Comparison of ENCODE assay signal across 8 cellular contexts in genomic region chr17:17495448-17496188, GRCh38. TPM values are rescaled to one million over a fixed set of nuclear protein-coding genes. Genes with fewer than 3 reads are reported as not detected.
A peak's percentile ranks its signal among the peaks of the same experiment; 100 is the strongest.
DNase-seq lines count a peak whose midpoint lies in the region; ATAC-seq, FAIRE-seq and TF ChIP-seq lines count a peak whose summit lies in the region.

No MANE protein-coding gene starts in this region.

- ATAC-seq in HG03457 (IDR thresholded peaks at IDR 0.05; ENCODE audit: unreplicated experiment), result no peak
- no peak for ATAC-seq in GM19463 (IDR thresholded peaks at IDR 0.05; ENCODE audit: unreplicated experiment)

- peaks cover 4% of the 10 kb centered on the region; the same call in 1 of the 2 replicates for H3K4me1 ChIP-seq in Caco-2
- peaks cover 12% of the 10 kb centered on the region; the same call in 1 of the 2 replicates for H3K4me1 ChIP-seq in MM.1S (ENCODE audit: low read length)
- peaks cover 19% of the 10 kb centered on the region for H3K4me1 ChIP-seq in astrocyte (ENCODE audit: insufficient read depth, low read length)
- peaks cover 25% of the 10 kb centered on the region for H3K4me1 ChIP-seq in skeletal muscle satellite cell (ENCODE audit: control insufficient read depth, insufficient read depth, low read length)

- H3K9me3 Mint-ChIP-seq in Caco-2 (ENCODE audit: unreplicated experiment), result no peaks in the 10 kb centered on the region
- H3K9me3 Mint-ChIP-seq in astrocyte (ENCODE audit: unreplicated experiment), result no peaks in the 10 kb centered on the region

- H2AFZ ChIP-seq in MM.1S (ENCODE audit: low read length), result peak overlapping the region; percentile 70
- peak overlapping the region; percentile 76 for H2AFZ ChIP-seq in astrocyte (ENCODE audit: low read depth, low read length)

- peak overlapping the region; percentile 74 for H3K27ac Mint-ChIP-seq in Caco-2 (ENCODE audit: unreplicated experiment)
- peak overlapping the region; percentile 90 for H3K27ac Mint-ChIP-seq in astrocyte (ENCODE audit: unreplicated experiment)

- H4K20me1 ChIP-seq in MM.1S (ENCODE audit: insufficient read depth, low read length) (no peaks in the 10 kb centered on the region), astrocyte (ENCODE audit: insufficient read depth, low read length) (peaks cover 33% of the 10 kb centered on the region)

- POLR2A ChIA-PET in Caco-2 (lab: Charles Lee), result interaction anchor here (0.8 to 2.3 kb wide), 10 partner anchors 43 to 474 kb away, joined by 3 to 38 read pairs (median 4); partner anchors contain the start of gene PEMT

- H3K27me3 ChIP-seq in Caco-2 (replicated peaks; ENCODE audit: control insufficient read depth, insufficient read depth, low read length), result no peaks in the 10 kb centered on the region
- peaks cover 6% of the 10 kb centered on the region for H3K27me3 ChIP-seq in MM.1S (replicated peaks; ENCODE audit: insufficient read depth, low read length)
- H3K27me3 ChIP-seq in astrocyte (ENCODE audit: insufficient read depth, low read length), result peaks cover 5% of the 10 kb centered on the region
- H3K27me3 ChIP-seq in skeletal muscle satellite cell (ENCODE audit: control insufficient read depth, insufficient read depth, low read length), result peaks cover 5% of the 10 kb centered on the region

- H3K36me3 ChIP-seq in Caco-2 (ENCODE audit: control insufficient read depth, insufficient read depth, low read length) (peaks cover 2% of the 10 kb centered on the region; the same call in 1 of the 2 replicates), MM.1S (replicated peaks; ENCODE audit: insufficient read depth, low read length) (no peaks in the 10 kb centered on the region), astrocyte (ENCODE audit: insufficient read depth, low read length) (peaks cover under 1% of the 10 kb centered on the region), skeletal muscle satellite cell (ENCODE audit: insufficient read depth, low read length) (peaks cover 19% of the 10 kb centered on the region)

- intact Hi-C loops in Caco-2 (cut with micrococcal nuclease; ENCODE audit: unreplicated experiment), result loop anchor here (1.0 to 2.0 kb wide), 6 partner anchors 19 to 146 kb away; partner anchors contain the start of gene MED9

- no peaks in the 10 kb centered on the region for H3K9me2 ChIP-seq in MM.1S (replicated peaks; ENCODE audit: insufficient read depth, low read length)

- DNase-seq in Caco-2, result peak in 1 of 2 experiments; percentile 50
- no peak for DNase-seq in MM.1S
- DNase-seq in astrocyte (ENCODE audit: low read depth), result peak; percentile 47
- DNase-seq in GOT3 (lab: John Stamatoyannopoulos, UW), result no peak

- peak overlapping the region; percentile 92 for H3K4me3 Mint-ChIP-seq in Caco-2 (ENCODE audit: unreplicated experiment)
- peak overlapping the region; percentile 82 for H3K4me3 Mint-ChIP-seq in astrocyte (ENCODE audit: unreplicated experiment)

- H3K9me3 ChIP-seq in Caco-2 (no peaks in the 10 kb centered on the region), MM.1S (replicated peaks; ENCODE audit: insufficient read depth, low read length) (no peaks in the 10 kb centered on the region), astrocyte (ENCODE audit: insufficient read depth, low read depth, low read length) (no peaks in the 10 kb centered on the region), skeletal muscle satellite cell (replicated peaks; ENCODE audit: low read length) (no peaks in the 10 kb centered on the region)

- CTCF ChIA-PET in Caco-2 (lab: Charles Lee), result interaction anchor here (0.6 to 3.5 kb wide), 21 partner anchors 10 to 176 kb away, joined by 3 to 52 read pairs (median 9); partner anchors contain the start of gene PEMT

- no TSS peak for BruUV-seq in Caco-2 (replicated peaks; lab: Mats Ljungman, UMichigan)

- no peak overlapping the region for H3K27ac ChIP-seq in MM.1S (ENCODE audit: low read length)
- H3K27ac ChIP-seq in astrocyte (ENCODE audit: low read depth, low read length), result no peak overlapping the region

- H3K4me2 ChIP-seq in MM.1S (ENCODE audit: low read depth, low read length) (peak overlapping the region; percentile 100), astrocyte (ENCODE audit: low read length) (peak overlapping the region; percentile 99), skeletal muscle satellite cell (ENCODE audit: low read length) (peak overlapping the region; percentile 100)

- H3F3A ChIP-seq in MM.1S (ENCODE audit: insufficient read depth, low read length), result peaks cover 14% of the 10 kb centered on the region; the same call in 1 of the 2 replicates

- TF ChIP-seq CTCF in Caco-2 (IDR thresholded peaks at IDR 0.05; ENCODE audit: insufficient read depth in 1 of 2, low read depth in 1 of 2, low read length in 1 of 2, severe bottlenecking in 1 of 2, unreplicated experiment in 1 of 2) (no peak), MM.1S (IDR thresholded peaks at IDR 0.05; ENCODE audit: low read length) (no peak), astrocyte (IDR thresholded peaks at IDR 0.05; ENCODE audit: insufficient read depth, low read depth, low read length) (no peak)

- H3K9ac ChIP-seq in MM.1S (ENCODE audit: low read length) (no peak overlapping the region; the same call in 1 of the 2 replicates), astrocyte (ENCODE audit: low read length) (peak overlapping the region; percentile 70), skeletal muscle satellite cell (ENCODE audit: low read depth, low read length) (peak overlapping the region; percentile 76)

- H3K27me3 Mint-ChIP-seq in Caco-2 (ENCODE audit: insufficient read depth, unreplicated experiment), result no peaks in the 10 kb centered on the region
- peaks cover 25% of the 10 kb centered on the region for H3K27me3 Mint-ChIP-seq in astrocyte (ENCODE audit: low read depth, unreplicated experiment)

- peak overlapping the region; percentile 91 for H3K4me3 ChIP-seq in Caco-2 (ENCODE audit: low read depth, low read length)
- peak overlapping the region; percentile 73 for H3K4me3 ChIP-seq in MM.1S (ENCODE audit: low read length)
- peak overlapping the region; percentile 68 for H3K4me3 ChIP-seq in astrocyte (ENCODE audit: insufficient read depth, low read depth, low read length)
- H3K4me3 ChIP-seq in iPS-11a (ENCODE audit: low read depth, low read length), result peak overlapping the region; percentile 54
- peak overlapping the region; percentile 87 for H3K4me3 ChIP-seq in skeletal muscle satellite cell (ENCODE audit: low read length)

- H3K36me3 Mint-ChIP-seq in Caco-2 (ENCODE audit: insufficient read depth, unreplicated experiment) (peaks cover 48% of the 10 kb centered on the region), astrocyte (ENCODE audit: low read depth, unreplicated experiment) (peaks cover 6% of the 10 kb centered on the region)

- H3K4me1 Mint-ChIP-seq in Caco-2 (ENCODE audit: low read depth, unreplicated experiment) (peaks cover 12% of the 10 kb centered on the region), astrocyte (ENCODE audit: low read depth, unreplicated experiment) (peaks cover 3% of the 10 kb centered on the region)

- no peak for FAIRE-seq in astrocyte (lab: Jason Lieb, UNC)

- H3K79me2 ChIP-seq in MM.1S (ENCODE audit: low read length) (no peaks in the 10 kb centered on the region), astrocyte (ENCODE audit: insufficient read depth, low read length) (no peaks in the 10 kb centered on the region)

RNA-seq across cellular contexts. Expression of gene RASD1, which starts 0.6 kb away (rescaled TPM):
- total RNA-seq in Caco-2 (2022), result 11.0 and 14.8 TPM in 2 replicates
- 0.48 and 0.77 TPM in 2 replicates for total RNA-seq in astrocyte
- 2.0 and 3.5 TPM in 2 replicates for total RNA-seq in skeletal muscle satellite cell (2012; rRNA removed)

RNA-seq across cellular contexts. Expression of gene MED9, which starts 18.8 kb away (rescaled TPM):
- total RNA-seq in Caco-2 (2022), result 24.9 and 26.6 TPM in 2 replicates
- 7.7 and 9.4 TPM in 2 replicates for total RNA-seq in astrocyte
- 8.1 and 8.4 TPM in 2 replicates for total RNA-seq in skeletal muscle satellite cell (2012; rRNA removed)
